Comparison of ENCODE assay signal across 4 cellular contexts in genomic region chr1:166113630-166114029, GRCh38. TPM values are rescaled to one million over a fixed set of nuclear protein-coding genes. Genes with fewer than 3 reads are reported as not detected.
"Had no signal": no experiment of that assay in that cellular context is flagged by ENCODE, and none has a peak within 500 bp of the region (broad histone marks: within the 10 kb centered on the region; RNA-seq: fewer than 3 reads in every experiment).

No MANE protein-coding gene starts in this region.

- DNase-seq: GDM1, GF-D8 had no signal

- ATAC-seq: GM12878 had no signal

- H3K4me3 ChIP-seq: GM12878 had no signal

RNA-seq across cellular contexts. Expression of gene FAM78B, which starts 53.2 kb away (rescaled TPM):
- total RNA-seq: G401 had no signal
